Comparison of ENCODE assay signal across 30 cellular contexts in the genomic region with DNA sequence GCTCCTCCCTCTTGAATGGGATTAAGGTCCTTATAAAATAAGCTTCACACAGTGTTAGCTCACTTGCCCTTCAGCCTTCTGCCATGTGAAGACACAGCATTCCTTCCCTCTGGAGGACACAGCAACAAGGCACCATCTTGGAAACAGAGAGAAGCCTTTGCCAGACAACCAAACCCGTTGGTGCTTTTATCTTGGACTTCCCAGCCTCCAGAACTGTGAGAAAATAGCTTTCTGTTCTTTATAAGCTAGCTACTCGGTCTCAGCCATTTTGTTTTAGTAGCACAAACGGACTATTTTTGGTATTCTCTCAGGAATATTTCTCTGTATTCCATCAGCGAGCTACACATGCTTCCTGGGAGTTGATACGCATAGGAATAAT.
"Had no signal": no experiment of that assay in that cellular context is flagged by ENCODE, and none has a peak within 500 bp of the region (broad histone marks: within the 10 kb centered on the region; RNA-seq: fewer than 3 reads in every experiment).

No MANE protein-coding gene starts in this region.

- DNase-seq: activated CD4-positive, alpha-beta T cell treated with anti-CD3 and anti-CD28 coated beads, Interleukin-2, amount 50 U/mL, for 4 hours; activated CD4-positive, CD25-positive, alpha-beta regulatory T cell; activated effector memory CD4-positive, alpha-beta T cell treated with anti-CD3 and anti-CD28 coated beads, Interleukin-2, amount 50 U/mL, for 16 hours; activated naive CD4-positive, alpha-beta T cell; activated naive CD4-positive, alpha-beta T cell treated with anti-CD3 and anti-CD28 coated beads, Interleukin-2, amount 50 U/mL, for 16 hours; activated naive CD8-positive, alpha-beta T cell treated with anti-CD3 and anti-CD28 coated beads for 36 hours; activated T-cell treated with anti-CD3 and anti-CD28 coated beads, Interleukin-2, amount 50 U/mL, for 1 hour; amniotic stem cell; aorta; brain microvascular endothelial cell; central memory CD4-positive, alpha-beta T cell; Kasumi-1; KG1; MG63; NCI-H1048; NCI-H1105 treated with DMSO at 0.1 percent for 48 hours; NCI-H1436; NCI-H1694; NCI-H1930; NCI-H345; NCI-H526 treated with DMSO at 0.1 percent for 48 hours; NCI-H774; PC-9; Right ventricle myocardium superior; T1000; WERI-Rb-1 had no signal

- H3K36me3 ChIP-seq: brain microvascular endothelial cell, MG63, WERI-Rb-1 had no signal

- H3K27ac ChIP-seq: brain microvascular endothelial cell, PC-9, WERI-Rb-1 had no signal

- H3K4me3 Mint-ChIP-seq: activated CD4-positive, alpha-beta T cell treated with anti-CD3 and anti-CD28 coated beads, Interleukin-2, amount 10 ng/mL, durations not matched to agents 24 days and 14 days; activated CD8-positive, alpha-beta T cell treated with anti-CD3 and anti-CD28 coated beads for 36 hours; activated naive CD8-positive, alpha-beta T cell treated with anti-CD3 and anti-CD28 coated beads for 36 hours; activated T-cell treated with anti-CD3 and anti-CD28 coated beads, Interleukin-2, amount 50 U/mL, for 72 hours; activated T-helper 17 cell treated with anti-CD3 and anti-CD28 coated beads, Interleukin-2, amount 50 U/mL, for 72 hours had no signal

- H2AFZ ChIP-seq: PC-9 had no signal

- H3K4me2 ChIP-seq: PC-9 had no signal

- H3K27me3 ChIP-seq: brain microvascular endothelial cell, MG63 had no signal

- H3K27me3 Mint-ChIP-seq: activated CD4-positive, alpha-beta T cell treated with anti-CD3 and anti-CD28 coated beads, Interleukin-2, amount 10 ng/mL, durations not matched to agents 24 days and 14 days; activated CD8-positive, alpha-beta T cell treated with anti-CD3 and anti-CD28 coated beads for 36 hours; activated naive CD8-positive, alpha-beta T cell treated with anti-CD3 and anti-CD28 coated beads for 36 hours; activated T-helper 17 cell treated with anti-CD3 and anti-CD28 coated beads, Interleukin-2, amount 50 U/mL, for 72 hours had no signal

- H3K9me3 Mint-ChIP-seq: activated CD4-positive, alpha-beta T cell treated with anti-CD3 and anti-CD28 coated beads, Interleukin-2, amount 10 ng/mL, durations not matched to agents 24 days and 14 days; activated T-helper 17 cell treated with anti-CD3 and anti-CD28 coated beads, Interleukin-2, amount 50 U/mL, for 72 hours had no signal

- H3K27ac Mint-ChIP-seq: activated CD4-positive, alpha-beta T cell treated with anti-CD3 and anti-CD28 coated beads, Interleukin-2, amount 10 ng/mL, durations not matched to agents 24 days and 14 days; activated CD8-positive, alpha-beta T cell treated with anti-CD3 and anti-CD28 coated beads for 36 hours; activated naive CD8-positive, alpha-beta T cell treated with anti-CD3 and anti-CD28 coated beads for 36 hours; activated T-cell treated with anti-CD3 and anti-CD28 coated beads, Interleukin-2, amount 50 U/mL, for 72 hours; activated T-helper 17 cell treated with anti-CD3 and anti-CD28 coated beads, Interleukin-2, amount 50 U/mL, for 72 hours had no signal

- H3K4me3 ChIP-seq: MG63, PC-9 had no signal
